11 cellular contexts compared by ENCODE assay signal in genomic region chr6:159043986-159044385, GRCh38. TPM values are rescaled to one million over a fixed set of nuclear protein-coding genes. Genes with fewer than 3 reads are reported as not detected.
DNase-seq lines count a peak whose midpoint lies in the region; ATAC-seq and TF ChIP-seq lines count a peak whose summit lies in the region.
"Had no signal": no experiment of that assay in that cellular context is flagged by ENCODE, and none has a peak within 500 bp of the region (broad histone marks: within the 10 kb centered on the region; RNA-seq: fewer than 3 reads in every experiment).

No MANE protein-coding gene starts in this region.

- peaks cover 5% of the 10 kb centered on the region for H3K4me1 ChIP-seq in testis

- TF ChIP-seq CTCF in dorsolateral prefrontal cortex (IDR thresholded peaks at IDR 0.05 in 54 of 56, conservative IDR thresholded peaks at IDR 0.05 in 2 of 56; ENCODE audit: low read depth in 1 of 56, partially characterized antibody in 56 of 56), result no peak
- TF ChIP-seq CTCF in testis (IDR thresholded peaks at IDR 0.05), result no peak
- no peak for TF ChIP-seq CTCF in GM10266 (IDR thresholded peaks at IDR 0.05; ENCODE audit: control insufficient read depth, insufficient read depth, low read depth, missing control alignments)

- DNase-seq in activated CD8-positive, alpha-beta memory T cell treated with anti-CD3 and anti-CD28 coated beads, Interleukin-2, amount 10 ng/mL, durations not matched to agents 7 days and 5 days, result peak; percentile 70
- no peak for DNase-seq in activated CD8-positive, alpha-beta memory T cell treated with anti-CD3 and anti-CD28 coated beads, Interleukin-2, amount 50 U/mL, for 4 hours
- DNase-seq in SK-N-MC (ENCODE audit: low read depth, low spot score) (no peak), dorsolateral prefrontal cortex (no peak), testis (no peak), GM10266 (ENCODE audit: extremely low spot score) (no peak)
- no peak for DNase-seq in stimulated activated CD8-positive, alpha-beta memory T cell treated with anti-CD3 and anti-CD28 coated beads, Interleukin-4, amount 100 ng/mL, for 48 hours
- DNase-seq: ACHN, left cardiac atrium, NCI-H1417 treated with DMSO at 0.1 percent for 48 hours had no signal

- no peak for TF ChIP-seq POLR2A in testis (IDR thresholded peaks at IDR 0.05)

- H3K27ac ChIP-seq in SK-N-MC, result peak overlapping the region; percentile 50
- H3K27ac ChIP-seq in dorsolateral prefrontal cortex, result peak overlapping the region in 18 of 59 donors; percentile 2 to 69 (median 41)
- H3K27ac ChIP-seq in testis, result peak overlapping the region in 1 of 2 donors; percentile 8

- intact Hi-C loops in dorsolateral prefrontal cortex (cut with DNase I) (loop anchor here (2.0 to 5.0 kb wide), 3 partner anchors 59 to 93 kb away; no protein-coding TSS in a partner anchor), testis (cut with DNase I; ENCODE audit: low total_unique reads) (loop anchor here (10.0 kb wide), 2 partner anchors 61 to 91 kb away; no protein-coding TSS in a partner anchor)

- H3K9me3 ChIP-seq in SK-N-MC (ENCODE audit: low read depth, low read length) (no peaks in the 10 kb centered on the region), testis (no peaks in the 10 kb centered on the region)

- peaks cover 53% of the 10 kb centered on the region for H3K36me3 Mint-ChIP-seq in activated CD8-positive, alpha-beta memory T cell treated with anti-CD3 and anti-CD28 coated beads, Interleukin-2, amount 10 ng/mL, durations not matched to agents 7 days and 5 days

- CTCF ChIA-PET in activated CD8-positive, alpha-beta memory T cell treated with anti-CD3 and anti-CD28 coated beads, Interleukin-2, amount 10 ng/mL, durations not matched to agents 7 days and 5 days (lab: Charles Lee), result interaction anchor here (0.8 to 8.8 kb wide), 24 partner anchors 9 to 175 kb away, joined by 3 to 198 read pairs (median 6); partner anchors contain the start of gene RSPH3

- H3K27ac Mint-ChIP-seq in activated CD8-positive, alpha-beta memory T cell treated with anti-CD3 and anti-CD28 coated beads, Interleukin-2, amount 10 ng/mL, durations not matched to agents 7 days and 5 days, result peak overlapping the region; percentile 97

- ATAC-seq in activated CD8-positive, alpha-beta memory T cell treated with anti-CD3 and anti-CD28 coated beads, Interleukin-2, amount 10 ng/mL, durations not matched to agents 7 days and 5 days, result peak; percentile 4
- ATAC-seq in GM18858 (IDR thresholded peaks at IDR 0.05; ENCODE audit: unreplicated experiment), result no peak

- H3K9me3 Mint-ChIP-seq in activated CD8-positive, alpha-beta memory T cell treated with anti-CD3 and anti-CD28 coated beads, Interleukin-2, amount 10 ng/mL, durations not matched to agents 7 days and 5 days (ENCODE audit: low read depth), result no peaks in the 10 kb centered on the region

- H3K4me3 Mint-ChIP-seq in activated CD8-positive, alpha-beta memory T cell treated with anti-CD3 and anti-CD28 coated beads, Interleukin-2, amount 10 ng/mL, durations not matched to agents 7 days and 5 days, result peak overlapping the region; percentile 95

- H3K27me3 ChIP-seq in dorsolateral prefrontal cortex, result peaks cover 0 to 2% (median 0%) of the 10 kb centered on the region in 45 donors
- H3K27me3 ChIP-seq in testis, result no peaks in the 10 kb centered on the region

- H3K27me3 Mint-ChIP-seq in activated CD8-positive, alpha-beta memory T cell treated with anti-CD3 and anti-CD28 coated beads, Interleukin-2, amount 10 ng/mL, durations not matched to agents 7 days and 5 days, result no peaks in the 10 kb centered on the region

- 70 to 76% methylated on average over 7 of the region's 7 CpGs for WGBS in testis, 2 donors

- H3K4me3 ChIP-seq in SK-N-MC, result peak overlapping the region; percentile 70
- peak overlapping the region in 44 of 59 donors; percentile 2 to 54 (median 28) for H3K4me3 ChIP-seq in dorsolateral prefrontal cortex
- peak overlapping the region; percentile 13 to 33 for H3K4me3 ChIP-seq in testis

- H3K36me3 ChIP-seq in SK-N-MC (ENCODE audit: insufficient read depth, low read length) (0 out of 2 replicates have a peak, but pooled peaks cover 4% of the 10 kb centered on the region), testis (ENCODE audit: low read depth, missing control alignments) (no peaks in the 10 kb centered on the region)

- H3K4me1 Mint-ChIP-seq in activated CD8-positive, alpha-beta memory T cell treated with anti-CD3 and anti-CD28 coated beads, Interleukin-2, amount 10 ng/mL, durations not matched to agents 7 days and 5 days, result peaks cover 61% of the 10 kb centered on the region

- peak overlapping the region; percentile 39 for H3K9ac ChIP-seq in SK-N-MC (ENCODE audit: insufficient read length)

RNA-seq across cellular contexts. Expression of gene TAGAP, which starts 0.8 kb away (rescaled TPM):
- total RNA-seq in activated CD8-positive, alpha-beta memory T cell treated with anti-CD3 and anti-CD28 coated beads, Interleukin-2, amount 10 ng/mL, durations not matched to agents 7 days and 5 days, result 10 to 100 TPM; 44.8 to 53.0 TPM
- total RNA-seq in dorsolateral prefrontal cortex (1 to 10 TPM in 100 of 120 experiments, under 1 TPM in 20; 0.23 to 6.1 (median 2.0) TPM), testis (1 to 10 TPM; 1.1 to 4.5 TPM)
- polyA plus RNA-seq in testis (ENCODE audit: insufficient read depth, low read depth, low replicate concordance), result 4.9 TPM

RNA-seq across cellular contexts. Expression of gene RSPH3, which starts 44.0 kb away (rescaled TPM):
- total RNA-seq in activated CD8-positive, alpha-beta memory T cell treated with anti-CD3 and anti-CD28 coated beads, Interleukin-2, amount 10 ng/mL, durations not matched to agents 7 days and 5 days, result 1 to 10 TPM; 2.1 TPM
- total RNA-seq in dorsolateral prefrontal cortex, result 10 to 100 TPM in 116 of 120 experiments, 1 to 10 TPM in 4; 8.3 to 24.5 (median 16.0) TPM
- 10 to 100 TPM; 15.7 to 23.6 TPM for total RNA-seq in testis
- 41.9 TPM for polyA plus RNA-seq in testis (ENCODE audit: insufficient read depth, low read depth, low replicate concordance)

Comparison
In these comparisons a context has a peak if more than half of its experiments do, and no peak if none do; other contexts are left out.
1. RNA of gene TAGAP, which starts 0.8 kb away (total RNA-seq): 44.8 to 53.0 TPM in activated CD8-positive, alpha-beta memory T cell treated with anti-CD3 and anti-CD28 coated beads, Interleukin-2, amount 10 ng/mL, durations not matched to agents 7 days and 5 days; 1.1 to 4.5 TPM in testis and 0.23 to 6.1 TPM in dorsolateral prefrontal cortex; every median in the first group is over 4 times any median in the second.
2. Peak in every context shown above with its lines, with median percentiles within 50 percentile points of each other: H3K4me3 ChIP-seq.